In genomic region chr1:39563669-39564068, GRCh38 we compare ENCODE assay signal across 17 cellular contexts.
"Had no signal": no experiment of that assay in that cellular context is flagged by ENCODE, and none has a peak within 500 bp of the region (broad histone marks: within the 10 kb centered on the region; RNA-seq: fewer than 3 reads in every experiment).

No MANE protein-coding gene starts in this region.

- H3K9me3 ChIP-seq: esophagus squamous epithelium, gastroesophageal sphincter, neutrophil, sigmoid colon, upper lobe of left lung, uterus had no signal

- H3K36me3 ChIP-seq: uterus had no signal

- H3K9me3 Mint-ChIP-seq: dendritic cell treated with granulocyte-macrophage colony-stimulating factor and Interleukin-4, amounts not matched to agents 40 ng/mL and 50 ng/mL, for 4 days; effector memory CD8-positive, alpha-beta T cell; naive thymus-derived CD8-positive, alpha-beta T cell had no signal

- H3K27me3 ChIP-seq: esophagus squamous epithelium, gastroesophageal sphincter, neutrophil, sigmoid colon, upper lobe of left lung, uterus had no signal

- H3K4me3 ChIP-seq: esophagus squamous epithelium, gastroesophageal sphincter, sigmoid colon, skin epidermis, upper lobe of left lung, uterus had no signal

- DNase-seq: effector memory CD8-positive, alpha-beta T cell; esophagus squamous epithelium; foreskin fibroblast; glutamatergic neuron; islet precursor cell; mammary epithelial cell; naive thymus-derived CD8-positive, alpha-beta T cell; stimulated activated CD4-positive, alpha-beta T cell treated with anti-CD3 and anti-CD28 coated beads, Interleukin-2, amount 100 ng/mL, for 24 hours; stimulated activated naive CD4-positive, alpha-beta T cell treated with Interleukin-2 at 50 U/mL for 16 hours; uterus had no signal

- H3K27me3 Mint-ChIP-seq: dendritic cell treated with granulocyte-macrophage colony-stimulating factor and Interleukin-4, amounts not matched to agents 40 ng/mL and 50 ng/mL, for 4 days; effector memory CD8-positive, alpha-beta T cell; naive thymus-derived CD8-positive, alpha-beta T cell had no signal

- H3K27ac Mint-ChIP-seq: dendritic cell treated with granulocyte-macrophage colony-stimulating factor and Interleukin-4, amounts not matched to agents 40 ng/mL and 50 ng/mL, for 4 days; effector memory CD8-positive, alpha-beta T cell had no signal

- H3K4me1 ChIP-seq: upper lobe of left lung, uterus had no signal

- ATAC-seq: effector memory CD8-positive, alpha-beta T cell; gastroesophageal sphincter; left lobe of liver; naive thymus-derived CD8-positive, alpha-beta T cell had no signal

- H3K4me3 Mint-ChIP-seq: dendritic cell treated with granulocyte-macrophage colony-stimulating factor and Interleukin-4, amounts not matched to agents 40 ng/mL and 50 ng/mL, for 4 days; effector memory CD8-positive, alpha-beta T cell; naive thymus-derived CD8-positive, alpha-beta T cell had no signal

- H3K27ac ChIP-seq: esophagus squamous epithelium, gastroesophageal sphincter, neutrophil, sigmoid colon, skin epidermis, upper lobe of left lung, uterus had no signal
